ENCODE assay signal across 16 cellular contexts in the genomic region with DNA sequence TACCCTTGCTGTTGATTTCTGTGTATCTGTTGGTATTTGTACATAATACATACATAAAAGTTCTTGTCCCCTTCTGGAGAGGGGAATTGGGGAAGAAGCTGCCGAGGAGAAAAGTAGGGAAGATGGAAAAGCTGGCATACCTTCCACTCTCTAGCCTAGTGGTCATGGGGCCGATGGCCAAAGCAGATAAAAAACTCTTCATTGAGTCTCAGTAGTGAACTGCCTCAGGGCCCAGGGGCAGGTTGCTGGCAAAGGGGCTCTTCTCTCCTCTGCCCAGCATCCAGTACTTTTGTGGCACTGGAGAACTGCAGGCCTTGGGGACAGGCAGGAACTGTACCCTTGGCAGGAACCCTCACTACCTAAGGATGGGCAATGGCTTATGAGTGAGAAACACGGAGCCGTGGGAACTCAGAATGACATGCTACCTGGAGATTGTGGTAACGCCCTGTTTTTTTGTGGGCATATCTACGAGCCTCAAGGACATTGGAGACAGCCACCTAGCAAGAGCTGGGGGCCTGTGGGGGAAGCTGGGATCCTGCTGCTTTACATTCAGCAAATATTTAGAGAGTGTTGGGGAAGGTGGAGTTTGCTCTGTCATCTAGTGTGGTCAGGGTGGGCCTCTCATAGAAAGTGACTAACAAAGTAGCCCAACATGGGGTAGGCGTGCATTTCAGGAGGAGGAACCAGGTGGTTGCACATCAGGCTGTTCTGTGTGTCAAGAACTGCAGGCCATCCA. TPM values are rescaled to one million over a fixed set of nuclear protein-coding genes. Genes with fewer than 3 reads are reported as not detected.
A peak's percentile ranks its signal among the peaks of the same experiment; 100 is the strongest.
DNase-seq lines count a peak whose midpoint lies in the region; ATAC-seq and TF ChIP-seq lines count a peak whose summit lies in the region.
"Had no signal": no experiment of that assay in that cellular context is flagged by ENCODE, and none has a peak within 500 bp of the region (broad histone marks: within the 10 kb centered on the region; RNA-seq: fewer than 3 reads in every experiment).

No MANE protein-coding gene starts in this region.

- H3K4me1 ChIP-seq in smooth muscle cell (ENCODE audit: low read depth) = peaks cover 15% of the 10 kb centered on the region

- H3K36me3 Mint-ChIP-seq in activated CD4-positive, alpha-beta T cell treated with anti-CD3 and anti-CD28 coated beads, Interleukin-2, amount 10 ng/mL, durations not matched to agents 24 days and 14 days (ENCODE audit: low read depth) = no peaks in the 10 kb centered on the region
- H3K36me3 Mint-ChIP-seq: IgD-negative memory B cell had no signal

- no peak overlapping the region for H3K4me3 Mint-ChIP-seq in activated CD4-positive, alpha-beta T cell treated with anti-CD3 and anti-CD28 coated beads, Interleukin-2, amount 10 ng/mL, durations not matched to agents 24 days and 14 days
- H3K4me3 Mint-ChIP-seq: dendritic cell treated with granulocyte-macrophage colony-stimulating factor and Interleukin-4, amounts not matched to agents 40 ng/mL and 50 ng/mL, for 4 days had no signal

- H3K9ac ChIP-seq in smooth muscle cell (ENCODE audit: low read depth) = peak overlapping the region; percentile 64

- peak overlapping the region; percentile 97 for H3K27ac ChIP-seq in smooth muscle cell (ENCODE audit: low read depth)

- H3K36me3 ChIP-seq in smooth muscle cell (ENCODE audit: low read depth) = no peaks in the 10 kb centered on the region
- H3K36me3 ChIP-seq: tibial artery had no signal

- H3F3A ChIP-seq in smooth muscle cell (ENCODE audit: low read depth) = peaks cover 37% of the 10 kb centered on the region

- no peak overlapping the region for H3K4me3 ChIP-seq in smooth muscle cell
- H3K4me3 ChIP-seq: tibial artery had no signal

- WGBS in smooth muscle cell (ENCODE audit: low lambda C conversion rate) = 78% methylated on average over 7 of the region's 7 CpGs

- no peak for TF ChIP-seq CTCF in smooth muscle cell (IDR thresholded peaks at IDR 0.05; ENCODE audit: borderline replicate concordance, insufficient read depth, poor library complexity, severe bottlenecking)

- ATAC-seq in left colon (peak; percentile 19), GM19452 (IDR thresholded peaks at IDR 0.05; ENCODE audit: unreplicated experiment) (no peak), GM18861 (IDR thresholded peaks at IDR 0.05; ENCODE audit: unreplicated experiment) (no peak)

- H3K4me2 ChIP-seq in smooth muscle cell = peak overlapping the region; percentile 16

- H3K9me3 Mint-ChIP-seq in activated CD4-positive, alpha-beta T cell treated with anti-CD3 and anti-CD28 coated beads, Interleukin-2, amount 10 ng/mL, durations not matched to agents 24 days and 14 days = peaks cover 4% of the 10 kb centered on the region
- H3K9me3 Mint-ChIP-seq: dendritic cell treated with granulocyte-macrophage colony-stimulating factor and Interleukin-4, amounts not matched to agents 40 ng/mL and 50 ng/mL, for 4 days had no signal

- H3K27me3 ChIP-seq in smooth muscle cell (ENCODE audit: low read depth) = no peaks in the 10 kb centered on the region
- H3K27me3 ChIP-seq: tibial artery had no signal

- H4K20me1 ChIP-seq in smooth muscle cell (ENCODE audit: low read depth) = no peaks in the 10 kb centered on the region

- H3K4me1 Mint-ChIP-seq in activated CD4-positive, alpha-beta T cell treated with anti-CD3 and anti-CD28 coated beads, Interleukin-2, amount 10 ng/mL, durations not matched to agents 24 days and 14 days = peaks cover 44% of the 10 kb centered on the region

- no peaks in the 10 kb centered on the region for H3K79me2 ChIP-seq in smooth muscle cell (ENCODE audit: low read depth)

- peak overlapping the region; percentile 12 for H3K27ac Mint-ChIP-seq in activated CD4-positive, alpha-beta T cell treated with anti-CD3 and anti-CD28 coated beads, Interleukin-2, amount 10 ng/mL, durations not matched to agents 24 days and 14 days
- H3K27ac Mint-ChIP-seq: dendritic cell treated with granulocyte-macrophage colony-stimulating factor and Interleukin-4, amounts not matched to agents 40 ng/mL and 50 ng/mL, for 4 days; IgD-negative memory B cell had no signal

- intact Hi-C loops in activated CD4-positive, alpha-beta T cell treated with anti-CD3 and anti-CD28 coated beads, Interleukin-2, amount 10 ng/mL, durations not matched to agents 24 days and 14 days (cut with micrococcal nuclease) = loop anchor here (5.0 to 10.0 kb wide), 5 partner anchors 80 to 942 kb away; partner anchors contain the start of genes RBMS1 and TANK
- intact Hi-C loops in left colon (cut with DNase I, micrococcal nuclease) = no loop called here

- DNase-seq in activated CD4-positive, alpha-beta T cell treated with anti-CD3 and anti-CD28 coated beads, Interleukin-2, amount 10 ng/mL, durations not matched to agents 24 days and 14 days = no peak
- DNase-seq in activated CD4-positive, alpha-beta T cell treated with anti-CD3 and anti-CD28 coated beads, Interleukin-2, amount 50 U/mL, for 4 hours = no peak
- DNase-seq in SW480 (ENCODE audit: low spot score) (peak; percentile 53), left colon (no peak), smooth muscle cell (lab: John Stamatoyannopoulos, UW; ENCODE audit: unreplicated experiment) (no peak), GOT3 (lab: John Stamatoyannopoulos, UW) (no peak)
- DNase-seq: amygdala, Caco-2, NCI-H1436 treated with DMSO at 0.1 percent for 48 hours, RPMI8226, T1000, tibial artery had no signal

- H3K9me3 ChIP-seq in smooth muscle cell (replicated peaks; ENCODE audit: low read depth) = no peaks in the 10 kb centered on the region
- H3K9me3 ChIP-seq: Caco-2, tibial artery had no signal

- peaks cover 7% of the 10 kb centered on the region for H3K27me3 Mint-ChIP-seq in activated CD4-positive, alpha-beta T cell treated with anti-CD3 and anti-CD28 coated beads, Interleukin-2, amount 10 ng/mL, durations not matched to agents 24 days and 14 days
- H3K27me3 Mint-ChIP-seq: IgD-negative memory B cell had no signal

- no peak overlapping the region for H2AFZ ChIP-seq in smooth muscle cell (ENCODE audit: low read depth)

RNA-seq across cellular contexts. Expression of gene ITGB6, which starts 22.6 kb away (rescaled TPM):
- total RNA-seq in activated CD4-positive, alpha-beta T cell treated with anti-CD3 and anti-CD28 coated beads, Interleukin-2, amount 10 ng/mL, durations not matched to agents 24 days and 14 days = not detected in 2 replicates
- total RNA-seq in left colon (10 to 100 TPM; 19.7 to 28.0 TPM), smooth muscle cell (175 and 181 TPM in 2 replicates)
- 15.2 and 85.3 TPM in 2 replicates for polyA plus RNA-seq in smooth muscle cell
- polyA plus RNA-seq: IgD-negative memory B cell had no signal

Comparison
In these comparisons a context has a peak if more than half of its experiments do, and no peak if none do; other contexts are left out.
1. RNA of gene ITGB6, which starts 22.6 kb away (total RNA-seq): 175 to 181 TPM in smooth muscle cell and 19.7 to 28.0 TPM in left colon; not detected in activated CD4-positive, alpha-beta T cell treated with anti-CD3 and anti-CD28 coated beads, Interleukin-2, amount 10 ng/mL, durations not matched to agents 24 days and 14 days; every median in the first group is over 10 times any median in the second.